In the genomic region with DNA sequence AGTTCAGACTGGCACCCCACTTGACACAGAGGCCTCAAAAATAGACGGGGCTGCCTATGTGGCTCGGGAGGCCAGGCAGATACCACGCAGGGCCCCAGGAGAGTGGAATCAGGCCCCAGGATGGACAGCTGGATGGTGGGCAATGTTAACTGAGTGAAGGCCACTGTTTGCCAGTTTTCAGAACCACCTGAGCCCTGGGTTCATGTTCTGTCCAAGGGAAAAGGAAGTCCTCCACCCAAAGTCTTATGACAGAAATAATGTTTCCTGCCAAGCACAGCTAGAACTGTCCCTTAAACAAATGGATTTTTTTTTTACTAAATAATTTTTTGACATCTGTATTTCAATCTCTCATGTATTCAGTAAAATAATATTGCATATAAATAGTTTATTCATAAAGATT, we compare ENCODE assay signal across 16 cellular contexts.
"Had no signal": no experiment of that assay in that cellular context is flagged by ENCODE, and none has a peak within 500 bp of the region (broad histone marks: within the 10 kb centered on the region; RNA-seq: fewer than 3 reads in every experiment).

No MANE protein-coding gene starts in this region.

- H3K27me3 ChIP-seq: cardiac muscle cell, right lobe of liver, spleen had no signal

- ATAC-seq: effector memory CD8-positive, alpha-beta T cell; naive thymus-derived CD8-positive, alpha-beta T cell; stimulated activated memory B cell treated with anti-CD40 and anti-IgM and Interleukin-4, amounts not matched to agents 10 μg/mL and 1 μg/mL and 100 μg/mL, for 72 hours had no signal

- H3K9me3 ChIP-seq: neutrophil, right lobe of liver, spleen, thoracic aorta had no signal

- H3K27ac ChIP-seq: cardiac muscle cell, epithelial cell of prostate, foreskin keratinocyte, neutrophil, right lobe of liver, thoracic aorta had no signal

- DNase-seq: cerebellar nuclear complex; effector memory CD8-positive, alpha-beta T cell; foreskin keratinocyte; immature natural killer cell; naive thymus-derived CD8-positive, alpha-beta T cell; spleen; stimulated activated CD4-positive, alpha-beta T cell treated with anti-CD3 and anti-CD28 coated beads, Interleukin-15, amount 100 ng/mL, for 24 hours; stimulated activated CD4-positive, alpha-beta T cell treated with anti-CD3 and anti-CD28 coated beads, Interleukin-1b, Interleukin-23, amount 100 ng/mL, for 48 hours; stimulated activated CD4-positive, alpha-beta T cell treated with anti-CD3 and anti-CD28 coated beads, Interleukin-4, amount 100 ng/mL, for 24 hours; trophoblast cell had no signal

- H3K4me3 ChIP-seq: cardiac muscle cell, right lobe of liver, spleen, thoracic aorta had no signal

- H3K4me1 ChIP-seq: foreskin keratinocyte, right lobe of liver had no signal

- H3K36me3 ChIP-seq: cardiac muscle cell, neutrophil, right lobe of liver, spleen, thoracic aorta had no signal
